1 cellular context compared by ENCODE assay signal in genomic region chr3:38003371-38003816, GRCh38.
TF ChIP-seq lines count a peak whose summit lies in the region.

No MANE protein-coding gene starts in this region.

TF ChIP-seq in HepG2, 621 proteins besides CTCF, POLR2A, EP300 and RAD21 (continued from another document and continues in another):
- no peak for TF ChIP-seq KLF9 (CRISPR knock-in tag; IDR thresholded peaks at IDR 0.05; ENCODE audit: low read depth)
- TF ChIP-seq ZNF563 (CRISPR knock-in tag; IDR thresholded peaks at IDR 0.05) = no peak
- peak; percentile 13; the same call in 1 of the 2 replicates for TF ChIP-seq ZNF788 (CRISPR knock-in tag; IDR thresholded peaks at IDR 0.05; ENCODE audit: borderline replicate concordance)
- no peak for TF ChIP-seq ZNF670 (CRISPR knock-in tag; IDR thresholded peaks at IDR 0.05; ENCODE audit: borderline replicate concordance)
- TF ChIP-seq ONECUT2 (CRISPR knock-in tag; IDR thresholded peaks at IDR 0.05) = no peak
- TF ChIP-seq NCOA5 (CRISPR knock-in tag; IDR thresholded peaks at IDR 0.05) = no peak
- no peak for TF ChIP-seq FOXP1 (IDR thresholded peaks at IDR 0.05)
- TF ChIP-seq FOXP1 (CRISPR knock-in tag; IDR thresholded peaks at IDR 0.05) = no peak
- TF ChIP-seq RBM22 (optimal IDR thresholded peaks at IDR 0.05; ENCODE audit: low read length) = no peak
- TF ChIP-seq MYC (CRISPR knock-in tag; IDR thresholded peaks at IDR 0.05; ENCODE audit: borderline replicate concordance) = 0 out of 2 replicates have a peak, but pooled peaks have one; percentile 48
- no peak for TF ChIP-seq SIN3B (IDR thresholded peaks at IDR 0.05; ENCODE audit: low read length)
- no peak for TF ChIP-seq HBP1 (CRISPR knock-in tag; IDR thresholded peaks at IDR 0.05; ENCODE audit: low read depth)
- no peak for TF ChIP-seq ZNF160 (CRISPR knock-in tag; IDR thresholded peaks at IDR 0.05)
- no peak for TF ChIP-seq CC2D1A (CRISPR knock-in tag; IDR thresholded peaks at IDR 0.05)
- TF ChIP-seq ZNF33B (CRISPR knock-in tag; IDR thresholded peaks at IDR 0.05) = no peak
- no peak for TF ChIP-seq SSRP1 (CRISPR knock-in tag; IDR thresholded peaks at IDR 0.05)
- TF ChIP-seq NR2F2 (IDR thresholded peaks at IDR 0.05; ENCODE audit: borderline replicate concordance, low read depth) = no peak
- no peak for TF ChIP-seq WIZ (CRISPR knock-in tag; IDR thresholded peaks at IDR 0.05)
- no peak for TF ChIP-seq ZNF430 (CRISPR knock-in tag; IDR thresholded peaks at IDR 0.05)
- TF ChIP-seq ZNF790 (CRISPR knock-in tag; IDR thresholded peaks at IDR 0.05; ENCODE audit: borderline replicate concordance) = no peak
- TF ChIP-seq SRSF4 (IDR thresholded peaks at IDR 0.05; ENCODE audit: low read depth, low read length, poor library complexity, severe bottlenecking) = no peak
- 0 out of 2 replicates have a peak, but pooled peaks have one; percentile 4 for TF ChIP-seq HOXA3 (CRISPR knock-in tag; IDR thresholded peaks at IDR 0.05)
- no peak for TF ChIP-seq ZNF235 (CRISPR knock-in tag; IDR thresholded peaks at IDR 0.05; ENCODE audit: borderline replicate concordance)
- TF ChIP-seq BHLHE40 (IDR thresholded peaks at IDR 0.05; ENCODE audit: low read length) = no peak
- TF ChIP-seq HOXA7 (CRISPR knock-in tag; IDR thresholded peaks at IDR 0.05) = no peak
- TF ChIP-seq HINFP (CRISPR knock-in tag; IDR thresholded peaks at IDR 0.05; ENCODE audit: low read depth) = no peak
- TF ChIP-seq ZNF564 (CRISPR knock-in tag; IDR thresholded peaks at IDR 0.05) = no peak
- no peak; the same call in 1 of the 2 replicates for TF ChIP-seq SNAPC2 (CRISPR knock-in tag; IDR thresholded peaks at IDR 0.05)
- TF ChIP-seq NFYB (CRISPR knock-in tag; IDR thresholded peaks at IDR 0.05) = no peak
- TF ChIP-seq ZSCAN29 (CRISPR knock-in tag; conservative IDR thresholded peaks at IDR 0.05) = no peak
- no peak for TF ChIP-seq NFYC (CRISPR knock-in tag; IDR thresholded peaks at IDR 0.05)
- no peak for TF ChIP-seq ZNF260 (CRISPR knock-in tag; IDR thresholded peaks at IDR 0.05; ENCODE audit: borderline replicate concordance, low read depth)
- TF ChIP-seq MEIS1 (CRISPR knock-in tag; IDR thresholded peaks at IDR 0.05; ENCODE audit: borderline replicate concordance) = no peak
- no peak for TF ChIP-seq BCLAF1 (IDR thresholded peaks at IDR 0.05)
- TF ChIP-seq SRF (IDR thresholded peaks at IDR 0.05; ENCODE audit: low read depth, low read length) = no peak
- TF ChIP-seq ZNF615 (CRISPR knock-in tag; IDR thresholded peaks at IDR 0.05; ENCODE audit: borderline replicate concordance) = no peak
- no peak for TF ChIP-seq ZNF780A (CRISPR knock-in tag; IDR thresholded peaks at IDR 0.05)
- peak; percentile 71 for TF ChIP-seq XRCC5 (optimal IDR thresholded peaks at IDR 0.05; ENCODE audit: low read length)
- no peak for TF ChIP-seq AGO2 (optimal IDR thresholded peaks at IDR 0.05; ENCODE audit: low read depth, low read length)
- no peak for TF ChIP-seq ZSCAN20 (CRISPR knock-in tag; IDR thresholded peaks at IDR 0.05; ENCODE audit: borderline replicate concordance)
- no peak; the same call in 1 of the 2 replicates for TF ChIP-seq HES4 (CRISPR knock-in tag; IDR thresholded peaks at IDR 0.05; ENCODE audit: borderline replicate concordance)
- no peak for TF ChIP-seq SP4 (CRISPR knock-in tag; IDR thresholded peaks at IDR 0.05)
- no peak for TF ChIP-seq RFX1 (IDR thresholded peaks at IDR 0.05)
- no peak for TF ChIP-seq TOE1 (CRISPR knock-in tag; IDR thresholded peaks at IDR 0.05)
- no peak for TF ChIP-seq LRRFIP1 (CRISPR knock-in tag; conservative IDR thresholded peaks at IDR 0.05)
- no peak for TF ChIP-seq ZNF703 (CRISPR knock-in tag; IDR thresholded peaks at IDR 0.05; ENCODE audit: borderline replicate concordance)
- no peak for TF ChIP-seq ZBTB34 (CRISPR knock-in tag; IDR thresholded peaks at IDR 0.05)
- no peak for TF ChIP-seq HDAC1 (CRISPR knock-in tag; IDR thresholded peaks at IDR 0.05)
- no peak for TF ChIP-seq THAP8 (CRISPR knock-in tag; IDR thresholded peaks at IDR 0.05; ENCODE audit: borderline replicate concordance)
- TF ChIP-seq NR2C2 (CRISPR knock-in tag; IDR thresholded peaks at IDR 0.05; ENCODE audit: borderline replicate concordance) = no peak
- TF ChIP-seq MED8 (CRISPR knock-in tag; IDR thresholded peaks at IDR 0.05; ENCODE audit: insufficient replicate concordance) = no peak
- no peak for TF ChIP-seq FOSL2 (CRISPR knock-in tag; IDR thresholded peaks at IDR 0.05)
- TF ChIP-seq ZNF318 (CRISPR knock-in tag; IDR thresholded peaks at IDR 0.05) = no peak
- no peak for TF ChIP-seq ZNF589 (CRISPR knock-in tag; conservative IDR thresholded peaks at IDR 0.05)
- TF ChIP-seq ZNF761 (CRISPR knock-in tag; conservative IDR thresholded peaks at IDR 0.05) = no peak
